ENCODE assay signal across 9 cellular contexts in genomic region chr10:29517352-29517923, GRCh38.
DNase-seq lines count a peak whose midpoint lies in the region; ATAC-seq and TF ChIP-seq lines count a peak whose summit lies in the region.
"Had no signal": no experiment of that assay in that cellular context is flagged by ENCODE, and none has a peak within 500 bp of the region (broad histone marks: within the 10 kb centered on the region; RNA-seq: fewer than 3 reads in every experiment).

No MANE protein-coding gene starts in this region.

- H3K4me1 Mint-ChIP-seq in activated naive CD8-positive, alpha-beta T cell treated with anti-CD3 and anti-CD28 coated beads, Interleukin-2, amount 50 U/mL, for 24 hours, result no peaks in the 10 kb centered on the region
- peaks cover 1% of the 10 kb centered on the region for H3K4me1 Mint-ChIP-seq in activated naive CD8-positive, alpha-beta T cell treated with anti-CD3 and anti-CD28 coated beads for 36 hours

- H3K27me3 Mint-ChIP-seq in activated naive CD8-positive, alpha-beta T cell treated with anti-CD3 and anti-CD28 coated beads, Interleukin-2, amount 50 U/mL, for 24 hours, result no peaks in the 10 kb centered on the region
- no peaks in the 10 kb centered on the region for H3K27me3 Mint-ChIP-seq in activated naive CD8-positive, alpha-beta T cell treated with anti-CD3 and anti-CD28 coated beads for 36 hours
- H3K27me3 Mint-ChIP-seq: activated naive CD8-positive, alpha-beta T cell had no signal

- no peak for ATAC-seq in activated naive CD8-positive, alpha-beta T cell treated with anti-CD3 and anti-CD28 coated beads, Interleukin-2, amount 50 U/mL, for 24 hours
- ATAC-seq in HG03354 (IDR thresholded peaks at IDR 0.05; ENCODE audit: poor library complexity, severe bottlenecking, unreplicated experiment), result no peak
- no peak for ATAC-seq in HG02798 (IDR thresholded peaks at IDR 0.05; ENCODE audit: poor library complexity, unreplicated experiment)

- peak; percentile 75 for TF ChIP-seq CTCF in fibroblast of villous mesenchyme (IDR thresholded peaks at IDR 0.05; ENCODE audit: insufficient read depth, low read depth, low read length)

- H3K4me3 ChIP-seq in fibroblast of villous mesenchyme (ENCODE audit: low read depth, low read length), result no peak overlapping the region

- H3K9me3 Mint-ChIP-seq in activated naive CD8-positive, alpha-beta T cell treated with anti-CD3 and anti-CD28 coated beads, Interleukin-2, amount 50 U/mL, for 24 hours, result no peaks in the 10 kb centered on the region
- no peaks in the 10 kb centered on the region for H3K9me3 Mint-ChIP-seq in activated naive CD8-positive, alpha-beta T cell treated with anti-CD3 and anti-CD28 coated beads for 36 hours

- H3K36me3 Mint-ChIP-seq in activated naive CD8-positive, alpha-beta T cell treated with anti-CD3 and anti-CD28 coated beads, Interleukin-2, amount 50 U/mL, for 24 hours (ENCODE audit: low read depth), result peaks cover 9% of the 10 kb centered on the region
- H3K36me3 Mint-ChIP-seq in activated naive CD8-positive, alpha-beta T cell treated with anti-CD3 and anti-CD28 coated beads for 36 hours, result peaks cover 6% of the 10 kb centered on the region

- H3K4me3 Mint-ChIP-seq in activated naive CD8-positive, alpha-beta T cell treated with anti-CD3 and anti-CD28 coated beads, Interleukin-2, amount 50 U/mL, for 24 hours, result no peak overlapping the region
- H3K4me3 Mint-ChIP-seq in activated naive CD8-positive, alpha-beta T cell treated with anti-CD3 and anti-CD28 coated beads for 36 hours, result no peak overlapping the region
- H3K4me3 Mint-ChIP-seq: activated naive CD8-positive, alpha-beta T cell had no signal

- H3K27ac Mint-ChIP-seq in activated naive CD8-positive, alpha-beta T cell treated with anti-CD3 and anti-CD28 coated beads, Interleukin-2, amount 50 U/mL, for 24 hours, result no peak overlapping the region
- no peak overlapping the region for H3K27ac Mint-ChIP-seq in activated naive CD8-positive, alpha-beta T cell treated with anti-CD3 and anti-CD28 coated beads for 36 hours
- H3K27ac Mint-ChIP-seq: activated naive CD8-positive, alpha-beta T cell had no signal

- DNase-seq in activated naive CD8-positive, alpha-beta T cell treated with anti-CD3 and anti-CD28 coated beads, Interleukin-2, amount 50 U/mL, for 24 hours, result peak; percentile 6
- DNase-seq in activated naive CD8-positive, alpha-beta T cell treated with anti-CD3 and anti-CD28 coated beads for 36 hours, result no peak
- DNase-seq in RPMI7951 (ENCODE audit: low read depth) (peak; percentile 38), fibroblast of villous mesenchyme (ENCODE audit: low read depth) (peak; percentile 58), renal cortical epithelial cell (ENCODE audit: low read depth) (peak; percentile 29)
- DNase-seq in activated naive CD4-positive, alpha-beta T cell treated with Interleukin-2 at 50 U/mL for 16 hours, result no peak

Comparison
In these comparisons a context has a peak if more than half of its experiments do, and no peak if none do; other contexts are left out.
1. DNase-seq: peak in activated naive CD8-positive, alpha-beta T cell treated with anti-CD3 and anti-CD28 coated beads, Interleukin-2, amount 50 U/mL, for 24 hours (single experiment), RPMI7951 (single experiment), fibroblast of villous mesenchyme (single experiment) and renal cortical epithelial cell (single experiment); none in activated naive CD8-positive, alpha-beta T cell treated with anti-CD3 and anti-CD28 coated beads for 36 hours (single experiment) and activated naive CD4-positive, alpha-beta T cell treated with Interleukin-2 at 50 U/mL for 16 hours (single experiment).